Comparison of ENCODE assay signal across 8 cellular contexts in the genomic region with DNA sequence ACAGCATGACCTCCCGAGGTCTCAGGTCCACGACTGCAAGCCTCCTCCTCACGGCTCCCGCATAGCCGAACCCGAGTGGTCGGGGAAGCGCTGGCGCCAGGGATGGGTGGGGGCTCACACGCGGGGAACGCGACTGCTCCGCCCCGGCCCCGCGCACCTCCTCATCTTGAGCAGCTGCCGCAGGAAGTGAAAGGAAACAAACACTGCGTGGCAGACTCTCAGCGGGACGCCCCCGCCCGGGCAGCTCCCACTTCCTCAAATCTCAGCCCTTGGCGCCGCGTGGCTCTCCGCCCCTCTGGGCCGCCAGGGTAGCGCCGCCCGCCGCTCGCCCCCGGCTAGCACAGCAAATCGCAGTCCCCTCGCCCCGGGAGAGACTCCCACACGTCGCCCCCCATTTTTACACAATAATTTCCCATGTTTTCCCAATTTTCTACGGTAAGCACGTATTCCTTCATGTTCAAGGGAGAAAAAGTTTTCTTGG. TPM values are rescaled to one million over a fixed set of nuclear protein-coding genes. Genes with fewer than 3 reads are reported as not detected.
A peak's percentile ranks its signal among the peaks of the same experiment; 100 is the strongest.
DNase-seq lines count a peak whose midpoint lies in the region; ATAC-seq lines count a peak whose summit lies in the region.

A gene with protein sequence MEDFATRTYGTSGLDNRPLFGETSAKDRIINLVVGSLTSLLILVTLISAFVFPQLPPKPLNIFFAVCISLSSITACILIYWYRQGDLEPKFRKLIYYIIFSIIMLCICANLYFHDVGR (minus strand): TSS at position 188 of the 481 bp plus-strand sequence. CDS start 229 bp downstream, outside the sequence.

- H3K27ac ChIP-seq in ectodermal cell (ENCODE audit: insufficient read depth, low read depth, low read length, poor library complexity, severe bottlenecking), result no peak within 1 kb of the TSS

- no peaks in the 10 kb centered on the region for H3K9me3 ChIP-seq in ectodermal cell (ENCODE audit: control insufficient read depth, low read length)

- H3K4me1 Mint-ChIP-seq in activated CD4-positive, alpha-beta memory T cell treated with anti-CD3 and anti-CD28 coated beads, Interleukin-2, amount 10 ng/mL, durations not matched to agents 7 days and 5 days, result peaks cover 36% of the 10 kb centered on the region

- peak; percentile 90 for DNase-seq in ACHN
- DNase-seq in NCI-H82 (lab: John Stamatoyannopoulos, UW), result peak; percentile 67
- peak; percentile 86 for DNase-seq in activated CD4-positive, alpha-beta memory T cell treated with anti-CD3 and anti-CD28 coated beads, Interleukin-2, amount 10 ng/mL, durations not matched to agents 7 days and 5 days
- peak; percentile 82 for DNase-seq in medulla oblongata (ENCODE audit: extremely low spot score)
- DNase-seq in stimulated activated CD8-positive, alpha-beta memory T cell treated with anti-CD3 and anti-CD28 coated beads, Interleukin-12 subunit alpha, Interleukin-12 subunit beta, amount 100 ng/mL, for 24 hours (ENCODE audit: extremely low read depth), result peak; percentile 63

- WGBS in ectodermal cell, 2 experiments, result 0% methylated on average over 41 of the region's 41 CpGs

- ATAC-seq in GM18520 (IDR thresholded peaks at IDR 0.05; ENCODE audit: unreplicated experiment) (peak; percentile 32), HG03060 (IDR thresholded peaks at IDR 0.05; ENCODE audit: low read depth, unreplicated experiment) (peak; percentile 28)

- H3K4me1 ChIP-seq in ectodermal cell (ENCODE audit: control insufficient read depth, insufficient read depth, low read length), result no peaks in the 10 kb centered on the region

- H3K27me3 ChIP-seq in ectodermal cell (ENCODE audit: control insufficient read depth, insufficient read depth, low read length, poor library complexity, severe bottlenecking), result peaks cover 45% of the 10 kb centered on the region

- peaks cover 9% of the 10 kb centered on the region for H3K36me3 Mint-ChIP-seq in activated CD4-positive, alpha-beta memory T cell treated with anti-CD3 and anti-CD28 coated beads, Interleukin-2, amount 10 ng/mL, durations not matched to agents 7 days and 5 days (ENCODE audit: low read depth)

- peak within 1 kb of the TSS; percentile 95 for H3K27ac Mint-ChIP-seq in activated CD4-positive, alpha-beta memory T cell treated with anti-CD3 and anti-CD28 coated beads, Interleukin-2, amount 10 ng/mL, durations not matched to agents 7 days and 5 days

- in situ Hi-C loops in ACHN (cut with HindIII; ENCODE audit: low pct_ligation_motif_present, low pct_unique_long_range_greater_than_20kb, low sequenced_read_pairs), result no loop called here

- no peaks in the 10 kb centered on the region for H3K36me3 ChIP-seq in ectodermal cell (ENCODE audit: control insufficient read depth, insufficient read depth, low read length)

- POLR2A ChIA-PET in activated CD4-positive, alpha-beta memory T cell treated with anti-CD3 and anti-CD28 coated beads, Interleukin-2, amount 10 ng/mL, durations not matched to agents 7 days and 5 days (lab: Charles Lee), result interaction anchor here (1.2 to 12.3 kb wide), 16 partner anchors 8 to 381 kb away, joined by 4 to 337 read pairs (median 7); a partner anchor contains a TSS

- peaks cover 9% of the 10 kb centered on the region for H3K27me3 Mint-ChIP-seq in activated CD4-positive, alpha-beta memory T cell treated with anti-CD3 and anti-CD28 coated beads, Interleukin-2, amount 10 ng/mL, durations not matched to agents 7 days and 5 days

- no peaks in the 10 kb centered on the region for H3K9me3 Mint-ChIP-seq in activated CD4-positive, alpha-beta memory T cell treated with anti-CD3 and anti-CD28 coated beads, Interleukin-2, amount 10 ng/mL, durations not matched to agents 7 days and 5 days

- H3K4me3 Mint-ChIP-seq in activated CD4-positive, alpha-beta memory T cell treated with anti-CD3 and anti-CD28 coated beads, Interleukin-2, amount 10 ng/mL, durations not matched to agents 7 days and 5 days, result peak within 1 kb of the TSS; percentile 99

- CTCF ChIA-PET in activated CD4-positive, alpha-beta memory T cell treated with anti-CD3 and anti-CD28 coated beads, Interleukin-2, amount 10 ng/mL, durations not matched to agents 7 days and 5 days (lab: Charles Lee), result interaction anchor here (0.8 to 3.1 kb wide), 3 partner anchors 12 to 66 kb away, joined by 3 to 23 read pairs (median 10); a partner anchor contains a TSS

- H3K4me3 ChIP-seq in ectodermal cell (ENCODE audit: insufficient read depth, low read depth, low read length), result peak within 1 kb of the TSS; percentile 74

RNA-seq across cellular contexts. Expression of the gene that starts here (rescaled TPM):
- total RNA-seq in activated CD4-positive, alpha-beta memory T cell treated with anti-CD3 and anti-CD28 coated beads, Interleukin-2, amount 10 ng/mL, durations not matched to agents 7 days and 5 days, result 10 to 100 TPM; 42.1 to 42.5 TPM
- polyA plus RNA-seq in ectodermal cell (2013, experiment 1 of 4), result 20.0 TPM
- 17.3 TPM for polyA plus RNA-seq in ectodermal cell (2013, experiment 2 of 4)
- polyA plus RNA-seq in ectodermal cell (2013, experiment 3 of 4), result 20.1 TPM
- 22.1 TPM for polyA plus RNA-seq in ectodermal cell (2013, experiment 4 of 4)
